ENCODE assay signal across 8 cellular contexts in the genomic region with DNA sequence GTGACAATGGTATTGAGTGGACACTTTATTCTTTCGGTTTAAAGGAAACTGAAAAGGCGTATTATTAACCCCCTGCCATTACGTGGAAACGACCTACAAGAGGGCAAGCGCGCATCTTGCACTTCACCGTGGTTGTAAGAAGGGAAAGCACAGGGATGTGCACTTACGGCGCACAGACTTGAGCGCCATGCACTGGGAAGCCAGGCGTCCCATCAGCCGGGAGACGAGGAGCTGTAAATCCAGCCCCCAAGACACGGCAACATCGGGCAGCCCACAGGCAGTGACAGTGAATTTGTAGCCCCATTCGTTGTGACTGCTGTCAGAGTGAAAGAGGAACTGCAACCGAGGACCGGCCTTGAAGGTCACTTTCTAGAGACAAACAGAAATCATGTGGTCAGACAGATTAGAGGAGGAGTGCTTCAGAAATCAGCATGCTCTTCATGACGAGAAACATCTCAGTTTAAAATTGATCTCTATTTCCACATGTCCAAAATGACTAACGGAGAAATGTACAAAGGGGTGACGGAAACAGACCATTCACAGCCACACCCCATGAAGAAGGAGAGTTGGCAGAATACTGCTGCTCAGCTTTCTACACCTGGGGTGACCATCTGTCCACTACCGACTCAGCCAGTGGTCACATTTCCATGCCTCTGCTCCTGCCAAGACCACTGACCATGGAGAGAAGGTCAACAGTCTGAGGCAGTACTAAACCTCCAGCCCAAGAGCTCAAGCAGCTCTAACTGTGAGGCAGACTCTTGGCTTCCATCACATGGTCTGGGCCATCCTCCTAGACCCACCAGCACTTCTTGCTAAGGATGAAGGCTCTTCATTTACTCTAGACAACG.
DNase-seq lines count a peak whose midpoint lies in the region; ATAC-seq and TF ChIP-seq lines count a peak whose summit lies in the region.

No MANE protein-coding gene starts in this region.

- no peak overlapping the region for H3K9ac ChIP-seq in mammary epithelial cell (ENCODE audit: insufficient read depth, low read length)

- H3K9me2 ChIP-seq in hepatocyte (replicated peaks; ENCODE audit: insufficient read depth): no peaks in the 10 kb centered on the region

- DNase-seq in SJSA1 (ENCODE audit: low read depth in 1 of 2, low spot score in 2 of 2): no peak
- peak; percentile 73 for DNase-seq in pons (ENCODE audit: low spot score)
- DNase-seq in mammary epithelial cell: no peak
- no peak for DNase-seq in hepatocyte (ENCODE audit: low spot score)
- no peak for DNase-seq in activated CD4-positive, alpha-beta T cell treated with anti-CD3 and anti-CD28 coated beads for 1 hour
- DNase-seq in DMS79 treated with DMSO at 0.1 percent for 48 hours (lab: John Stamatoyannopoulos, UW): no peak

- in situ Hi-C loops in mammary epithelial cell (cut with MboI; ENCODE audit: low sequenced_read_pairs in 2 of 2): no loop called here

- 0 out of 2 replicates have a peak overlapping the region, but pooled peaks have one; percentile 65 for H3K27ac ChIP-seq in SJSA1
- H3K27ac ChIP-seq in mammary epithelial cell (ENCODE audit: insufficient read depth, low read depth, low read length): no peak overlapping the region
- H3K27ac ChIP-seq in hepatocyte: no peak overlapping the region

- H4K20me1 ChIP-seq in mammary epithelial cell (ENCODE audit: insufficient read depth, low read length) (no peaks in the 10 kb centered on the region), hepatocyte (ENCODE audit: insufficient read depth, poor library complexity, severe bottlenecking) (no peaks in the 10 kb centered on the region)

- no peaks in the 10 kb centered on the region for H3K27me3 ChIP-seq in SJSA1 (replicated peaks)
- no peaks in the 10 kb centered on the region for H3K27me3 ChIP-seq in mammary epithelial cell (ENCODE audit: insufficient read depth, low read length)
- H3K27me3 ChIP-seq in hepatocyte: no peaks in the 10 kb centered on the region

- peaks cover 79% of the 10 kb centered on the region for H3K36me3 ChIP-seq in SJSA1
- peaks cover 24% of the 10 kb centered on the region for H3K36me3 ChIP-seq in mammary epithelial cell (ENCODE audit: insufficient read depth, low read length)
- H3K36me3 ChIP-seq in hepatocyte (replicated peaks; ENCODE audit: insufficient read depth, low read depth): peaks cover 3% of the 10 kb centered on the region

- CTCF ChIA-PET in mammary epithelial cell (lab: Charles Lee; ENCODE audit: low non-redundant PET): interaction anchor here (0.6 to 0.7 kb wide), 2 partner anchors 22 to 626 kb away, joined by 3 to 4 read pairs; no protein-coding TSS in a partner anchor

- no TSS peak for BruUV-seq in mammary epithelial cell (replicated peaks; lab: Mats Ljungman, UMichigan)

- H3K4me2 ChIP-seq in mammary epithelial cell (ENCODE audit: insufficient read depth, low read depth, low read length) (no peak overlapping the region), hepatocyte (no peak overlapping the region)

- intact Hi-C loops in mammary epithelial cell (cut with micrococcal nuclease): loop anchor here (2.0 to 10.0 kb wide), 3 partner anchors 159 to 339 kb away; no protein-coding TSS in a partner anchor

- dilution Hi-C loops in mammary epithelial cell (cut with HindIII; ENCODE audit: low sequenced_read_pairs): loop anchor here (5.0 to 10.0 kb wide), 4 partner anchors 37 to 219 kb away; no protein-coding TSS in a partner anchor

- TF ChIP-seq CTCF in mammary epithelial cell (conservative IDR thresholded peaks at IDR 0.05 in 1 of 2, IDR thresholded peaks at IDR 0.05 in 1 of 2; ENCODE audit: extremely low read depth in 1 of 2, insufficient read depth in 1 of 2, low read depth in 1 of 2, low read length in 2 of 2) (no peak), hepatocyte (IDR thresholded peaks at IDR 0.05; ENCODE audit: poor library complexity) (no peak)

- peaks cover 18% of the 10 kb centered on the region for H3K4me1 ChIP-seq in SJSA1 (replicated peaks)
- H3K4me1 ChIP-seq in mammary epithelial cell (ENCODE audit: insufficient read depth, low read length): no peaks in the 10 kb centered on the region
- H3K4me1 ChIP-seq in hepatocyte (ENCODE audit: insufficient read depth): peaks cover 8% of the 10 kb centered on the region

- ATAC-seq in GM18909 (IDR thresholded peaks at IDR 0.05; ENCODE audit: poor library complexity, unreplicated experiment) (peak; percentile 88), HG02884 (IDR thresholded peaks at IDR 0.05; ENCODE audit: unreplicated experiment) (peak; percentile 84)

- H3K9me3 ChIP-seq in SJSA1 (replicated peaks) (no peaks in the 10 kb centered on the region), mammary epithelial cell (replicated peaks; ENCODE audit: insufficient read depth, low read length) (no peaks in the 10 kb centered on the region), hepatocyte (ENCODE audit: low read depth) (no peaks in the 10 kb centered on the region)

- no peaks in the 10 kb centered on the region for H3K79me2 ChIP-seq in mammary epithelial cell (ENCODE audit: insufficient read depth, low read length)
- no peaks in the 10 kb centered on the region for H3K79me2 ChIP-seq in hepatocyte

- H3K4me3 ChIP-seq in SJSA1 (no peak overlapping the region), mammary epithelial cell (replicated peaks in 1 of 3; ENCODE audit: insufficient read depth in 1 of 3, low read depth in 2 of 3, low read length in 3 of 3) (no peak overlapping the region), hepatocyte (no peak overlapping the region)

- WGBS in mammary epithelial cell (ENCODE audit: low coverage, missing lambda C conversion rate): 90% methylated on average over 22 of the region's 23 CpGs
- 97% methylated on average over 21 of the region's 23 CpGs for WGBS in hepatocyte (ENCODE audit: low lambda C conversion rate, missing lambda C conversion rate)

- H2AFZ ChIP-seq in mammary epithelial cell (ENCODE audit: low read depth, low read length) (no peak overlapping the region), hepatocyte (no peak overlapping the region)
